Comparison of ENCODE assay signal across 37 cellular contexts in the genomic region with DNA sequence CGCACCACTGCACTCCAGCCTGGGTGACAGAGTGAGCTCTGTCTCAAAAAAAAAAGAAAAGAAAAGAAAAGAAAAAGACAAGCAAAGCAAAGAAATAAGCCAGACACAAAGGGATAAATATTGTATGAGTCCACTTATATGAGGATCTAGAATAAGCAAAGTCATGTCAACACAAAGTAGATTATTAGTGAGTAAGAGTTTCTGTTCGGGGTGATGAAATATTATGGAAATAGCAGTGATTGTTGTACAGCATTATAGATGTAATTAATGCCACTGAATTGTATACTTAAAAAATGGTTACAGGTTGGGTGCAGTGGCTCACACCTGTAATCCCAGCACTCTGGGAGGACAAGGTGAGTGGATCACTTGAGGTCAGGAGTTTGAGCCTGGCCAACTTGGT.
"Had no signal": no experiment of that assay in that cellular context is flagged by ENCODE, and none has a peak within 500 bp of the region (broad histone marks: within the 10 kb centered on the region; RNA-seq: fewer than 3 reads in every experiment).

No MANE protein-coding gene starts in this region.

- H3K4me3 ChIP-seq: cardiac muscle cell had no signal

- H3K27me3 Mint-ChIP-seq: activated CD4-positive, alpha-beta memory T cell treated with anti-CD3 and anti-CD28 coated beads, Interleukin-2, amount 10 ng/mL, durations not matched to agents 7 days and 5 days; activated CD4-positive, alpha-beta T cell treated with anti-CD3 and anti-CD28 coated beads for 36 hours; activated CD4-positive, alpha-beta T cell treated with anti-CD3 and anti-CD28 coated beads, Interleukin-2, amount 10 ng/mL, durations not matched to agents 7 days and 5 days; activated CD8-positive, alpha-beta memory T cell treated with anti-CD3 and anti-CD28 coated beads, Interleukin-2, amount 10 ng/mL, durations not matched to agents 7 days and 5 days; activated naive CD4-positive, alpha-beta T cell treated with anti-CD3 and anti-CD28 coated beads, Interleukin-2, amount 10 ng/mL, durations not matched to agents 7 days and 5 days; activated naive CD4-positive, alpha-beta T cell treated with anti-CD3 and anti-CD28 coated beads, Interleukin-2, amount 50 U/mL, for 24 hours; activated naive CD8-positive, alpha-beta T cell; activated naive CD8-positive, alpha-beta T cell treated with anti-CD3 and anti-CD28 coated beads, Interleukin-2, amount 10 ng/mL, durations not matched to agents 7 days and 5 days; activated naive CD8-positive, alpha-beta T cell treated with anti-CD3 and anti-CD28 coated beads, Interleukin-2, amount 50 U/mL, for 24 hours; activated T-cell treated with anti-CD3 and anti-CD28 coated beads, Interleukin-2, amount 50 U/mL, for 24 hours; central memory CD8-positive, alpha-beta T cell had no signal

- ATAC-seq: activated CD4-positive, alpha-beta T cell treated with anti-CD3 and anti-CD28 coated beads for 36 hours; activated CD4-positive, CD25-positive, alpha-beta regulatory T cell treated with anti-CD3 and anti-CD28 coated beads, Interleukin-2, amount 50 U/mL, for 24 hours; activated CD8-positive, alpha-beta memory T cell treated with anti-CD3 and anti-CD28 coated beads, Interleukin-2, amount 10 ng/mL, durations not matched to agents 7 days and 5 days; activated CD8-positive, alpha-beta T cell treated with anti-CD3 and anti-CD28 coated beads, Interleukin-2, amount 10 ng/mL, durations not matched to agents 7 days and 5 days; activated naive CD8-positive, alpha-beta T cell treated with anti-CD3 and anti-CD28 coated beads, Interleukin-2, amount 50 U/mL, for 24 hours had no signal

- H3K27ac Mint-ChIP-seq: activated CD4-positive, alpha-beta memory T cell treated with anti-CD3 and anti-CD28 coated beads, Interleukin-2, amount 10 ng/mL, durations not matched to agents 7 days and 5 days; activated CD4-positive, alpha-beta T cell treated with anti-CD3 and anti-CD28 coated beads for 36 hours; activated CD4-positive, alpha-beta T cell treated with anti-CD3 and anti-CD28 coated beads, Interleukin-2, amount 10 ng/mL, durations not matched to agents 7 days and 5 days; activated CD8-positive, alpha-beta memory T cell treated with anti-CD3 and anti-CD28 coated beads, Interleukin-2, amount 10 ng/mL, durations not matched to agents 7 days and 5 days; activated CD8-positive, alpha-beta T cell treated with anti-CD3 and anti-CD28 coated beads, Interleukin-2, amount 10 ng/mL, durations not matched to agents 7 days and 5 days; activated naive CD4-positive, alpha-beta T cell treated with anti-CD3 and anti-CD28 coated beads, Interleukin-2, amount 10 ng/mL, durations not matched to agents 7 days and 5 days; activated naive CD4-positive, alpha-beta T cell treated with anti-CD3 and anti-CD28 coated beads, Interleukin-2, amount 50 U/mL, for 24 hours; activated naive CD8-positive, alpha-beta T cell; activated naive CD8-positive, alpha-beta T cell treated with anti-CD3 and anti-CD28 coated beads, Interleukin-2, amount 10 ng/mL, durations not matched to agents 7 days and 5 days; activated naive CD8-positive, alpha-beta T cell treated with anti-CD3 and anti-CD28 coated beads, Interleukin-2, amount 50 U/mL, for 24 hours; activated T-cell treated with anti-CD3 and anti-CD28 coated beads, Interleukin-2, amount 50 U/mL, for 24 hours; activated T-helper 2 cell treated with anti-CD3 and anti-CD28 coated beads, Interferon-gamma antibody, Interleukin-2, Interleukin-4, amounts not matched to agents 10 μg/mL and 5 μg/mL and 100 μg/mL, durations not matched to agents 14 hours and 24 hours and 36 hours; brain; T-helper 1 cell treated with Interleukin-12 subunit alpha and Interleukin-12 subunit beta and Interleukin-4 antibody, amounts not matched to agents 30 μg/mL and 1 μg/mL, for 36 hours; T-helper 2 cell treated with Interferon-gamma antibody and Interleukin-4, amounts not matched to agents 5 μg/mL and 100 μg/mL, for 36 hours had no signal

- H3K27ac ChIP-seq: cardiac muscle cell, VCaP had no signal

- H3K9me3 Mint-ChIP-seq: activated CD4-positive, alpha-beta memory T cell treated with anti-CD3 and anti-CD28 coated beads, Interleukin-2, amount 10 ng/mL, durations not matched to agents 7 days and 5 days; activated CD4-positive, alpha-beta T cell treated with anti-CD3 and anti-CD28 coated beads, Interleukin-2, amount 10 ng/mL, durations not matched to agents 7 days and 5 days; activated naive CD4-positive, alpha-beta T cell treated with anti-CD3 and anti-CD28 coated beads, Interleukin-2, amount 10 ng/mL, durations not matched to agents 7 days and 5 days; activated naive CD4-positive, alpha-beta T cell treated with anti-CD3 and anti-CD28 coated beads, Interleukin-2, amount 50 U/mL, for 24 hours; activated naive CD8-positive, alpha-beta T cell treated with anti-CD3 and anti-CD28 coated beads, Interleukin-2, amount 10 ng/mL, durations not matched to agents 7 days and 5 days; activated naive CD8-positive, alpha-beta T cell treated with anti-CD3 and anti-CD28 coated beads, Interleukin-2, amount 50 U/mL, for 24 hours; activated T-cell treated with anti-CD3 and anti-CD28 coated beads, Interleukin-2, amount 50 U/mL, for 24 hours; activated T-helper 2 cell treated with anti-CD3 and anti-CD28 coated beads, Interferon-gamma antibody, Interleukin-2, Interleukin-4, amounts not matched to agents 10 μg/mL and 5 μg/mL and 100 μg/mL, durations not matched to agents 14 hours and 24 hours and 36 hours; brain; central memory CD8-positive, alpha-beta T cell; T-helper 1 cell treated with Interleukin-12 subunit alpha and Interleukin-12 subunit beta and Interleukin-4 antibody, amounts not matched to agents 30 μg/mL and 1 μg/mL, for 36 hours; T-helper 2 cell treated with Interferon-gamma antibody and Interleukin-4, amounts not matched to agents 5 μg/mL and 100 μg/mL, for 36 hours had no signal

- DNase-seq: activated CD4-positive, alpha-beta memory T cell treated with anti-CD3 and anti-CD28 coated beads, Interleukin-2, amount 10 ng/mL, durations not matched to agents 7 days and 5 days; activated CD4-positive, alpha-beta T cell treated with anti-CD3 and anti-CD28 coated beads for 1 hour; activated CD4-positive, alpha-beta T cell treated with anti-CD3 and anti-CD28 coated beads for 36 hours; activated CD4-positive, alpha-beta T cell treated with anti-CD3 and anti-CD28 coated beads for 48 hours; activated CD4-positive, alpha-beta T cell treated with anti-CD3 and anti-CD28 coated beads, Interleukin-2, amount 10 ng/mL, durations not matched to agents 7 days and 5 days; activated CD4-positive, alpha-beta T cell treated with anti-CD3 and anti-CD28 coated beads, Interleukin-2, amount 50 U/mL, for 48 hours; activated CD4-positive, CD25-positive, alpha-beta regulatory T cell; activated CD8-positive, alpha-beta memory T cell treated with anti-CD3 and anti-CD28 coated beads for 24 hours; activated CD8-positive, alpha-beta memory T cell treated with anti-CD3 and anti-CD28 coated beads, Interleukin-2, amount 10 ng/mL, durations not matched to agents 7 days and 5 days; activated CD8-positive, alpha-beta memory T cell treated with anti-CD3 and anti-CD28 coated beads, Interleukin-2, amount 50 U/mL, for 48 hours; activated CD8-positive, alpha-beta T cell treated with anti-CD3 and anti-CD28 coated beads, Interleukin-2, amount 10 ng/mL, durations not matched to agents 7 days and 5 days; activated effector memory CD4-positive, alpha-beta T cell treated with Interleukin-2 at 50 U/mL for 16 hours; activated gamma-delta T cell; activated naive CD4-positive, alpha-beta T cell treated with anti-CD3 and anti-CD28 coated beads, Interleukin-2, amount 10 ng/mL, durations not matched to agents 7 days and 5 days; activated naive CD4-positive, alpha-beta T cell treated with Interleukin-2 at 50 U/mL for 16 hours; activated naive CD8-positive, alpha-beta T cell treated with anti-CD3 and anti-CD28 coated beads, Interleukin-2, amount 10 ng/mL, durations not matched to agents 7 days and 5 days; activated naive CD8-positive, alpha-beta T cell treated with anti-CD3 and anti-CD28 coated beads, Interleukin-2, amount 50 U/mL, for 24 hours; activated T-cell treated with anti-CD3 and anti-CD28 coated beads, Interleukin-2, amount 50 U/mL, for 24 hours; activated T-cell treated with anti-CD3 and anti-CD28 coated beads, Interleukin-2, amount 50 U/mL, for 48 hours; caudate nucleus; cerebellar nuclear complex; T-helper 1 cell; T-helper 2 cell; T-helper 9 cell had no signal

- H3K4me1 Mint-ChIP-seq: activated CD4-positive, alpha-beta memory T cell treated with anti-CD3 and anti-CD28 coated beads, Interleukin-2, amount 10 ng/mL, durations not matched to agents 7 days and 5 days; activated CD4-positive, alpha-beta T cell treated with anti-CD3 and anti-CD28 coated beads for 36 hours; activated CD4-positive, alpha-beta T cell treated with anti-CD3 and anti-CD28 coated beads, Interleukin-2, amount 10 ng/mL, durations not matched to agents 7 days and 5 days; activated CD8-positive, alpha-beta memory T cell treated with anti-CD3 and anti-CD28 coated beads, Interleukin-2, amount 10 ng/mL, durations not matched to agents 7 days and 5 days; activated naive CD4-positive, alpha-beta T cell treated with anti-CD3 and anti-CD28 coated beads, Interleukin-2, amount 10 ng/mL, durations not matched to agents 7 days and 5 days; activated naive CD4-positive, alpha-beta T cell treated with anti-CD3 and anti-CD28 coated beads, Interleukin-2, amount 50 U/mL, for 24 hours; activated naive CD8-positive, alpha-beta T cell treated with anti-CD3 and anti-CD28 coated beads, Interleukin-2, amount 10 ng/mL, durations not matched to agents 7 days and 5 days; activated naive CD8-positive, alpha-beta T cell treated with anti-CD3 and anti-CD28 coated beads, Interleukin-2, amount 50 U/mL, for 24 hours; central memory CD8-positive, alpha-beta T cell had no signal

- FAIRE-seq: bronchial epithelial cell, colon, TTC549 had no signal

- H3K36me3 ChIP-seq: cardiac muscle cell had no signal

- H3K27me3 ChIP-seq: cardiac muscle cell had no signal

- H3K36me3 Mint-ChIP-seq: activated CD8-positive, alpha-beta memory T cell treated with anti-CD3 and anti-CD28 coated beads, Interleukin-2, amount 10 ng/mL, durations not matched to agents 7 days and 5 days; activated naive CD4-positive, alpha-beta T cell treated with anti-CD3 and anti-CD28 coated beads, Interleukin-2, amount 10 ng/mL, durations not matched to agents 7 days and 5 days; activated naive CD4-positive, alpha-beta T cell treated with anti-CD3 and anti-CD28 coated beads, Interleukin-2, amount 50 U/mL, for 24 hours; activated naive CD8-positive, alpha-beta T cell; activated naive CD8-positive, alpha-beta T cell treated with anti-CD3 and anti-CD28 coated beads, Interleukin-2, amount 10 ng/mL, durations not matched to agents 7 days and 5 days had no signal

- H3K4me3 Mint-ChIP-seq: activated CD4-positive, alpha-beta memory T cell treated with anti-CD3 and anti-CD28 coated beads, Interleukin-2, amount 10 ng/mL, durations not matched to agents 7 days and 5 days; activated CD4-positive, alpha-beta T cell treated with anti-CD3 and anti-CD28 coated beads for 36 hours; activated CD4-positive, alpha-beta T cell treated with anti-CD3 and anti-CD28 coated beads, Interleukin-2, amount 10 ng/mL, durations not matched to agents 7 days and 5 days; activated CD8-positive, alpha-beta memory T cell treated with anti-CD3 and anti-CD28 coated beads, Interleukin-2, amount 10 ng/mL, durations not matched to agents 7 days and 5 days; activated CD8-positive, alpha-beta T cell treated with anti-CD3 and anti-CD28 coated beads, Interleukin-2, amount 10 ng/mL, durations not matched to agents 7 days and 5 days; activated naive CD4-positive, alpha-beta T cell treated with anti-CD3 and anti-CD28 coated beads, Interleukin-2, amount 10 ng/mL, durations not matched to agents 7 days and 5 days; activated naive CD4-positive, alpha-beta T cell treated with anti-CD3 and anti-CD28 coated beads, Interleukin-2, amount 50 U/mL, for 24 hours; activated naive CD8-positive, alpha-beta T cell; activated naive CD8-positive, alpha-beta T cell treated with anti-CD3 and anti-CD28 coated beads, Interleukin-2, amount 10 ng/mL, durations not matched to agents 7 days and 5 days; activated naive CD8-positive, alpha-beta T cell treated with anti-CD3 and anti-CD28 coated beads, Interleukin-2, amount 50 U/mL, for 24 hours; activated T-cell treated with anti-CD3 and anti-CD28 coated beads, Interleukin-2, amount 50 U/mL, for 24 hours; brain; central memory CD8-positive, alpha-beta T cell; T-helper 1 cell treated with Interleukin-12 subunit alpha and Interleukin-12 subunit beta and Interleukin-4 antibody, amounts not matched to agents 30 μg/mL and 1 μg/mL, for 36 hours; T-helper 2 cell treated with Interferon-gamma antibody and Interleukin-4, amounts not matched to agents 5 μg/mL and 100 μg/mL, for 36 hours had no signal
